In genomic region chr7:156833311-156833710, GRCh38 we compare ENCODE assay signal across 24 cellular contexts.
"Had no signal": no experiment of that assay in that cellular context is flagged by ENCODE, and none has a peak within 500 bp of the region (broad histone marks: within the 10 kb centered on the region; RNA-seq: fewer than 3 reads in every experiment).

No MANE protein-coding gene starts in this region.

- H3K4me1 ChIP-seq: esophagus muscularis mucosa, gastroesophageal sphincter, pancreas, right lobe of liver, thyroid gland had no signal

- H3K27me3 ChIP-seq: esophagus muscularis mucosa, foreskin keratinocyte, gastroesophageal sphincter, heart right ventricle, left lung, pancreas, right lobe of liver, stomach, thyroid gland had no signal

- DNase-seq: dermis blood vessel endothelial cell; effector memory CD4-positive, alpha-beta T cell; foreskin keratinocyte; glutamatergic neuron; heart right ventricle; hippocampal formation; left cardiac atrium; left lung; mesendoderm; naive thymus-derived CD8-positive, alpha-beta T cell; nephron progenitor cell; occipital lobe; pancreas; right lobe of liver; small intestine; stimulated activated CD4-positive, alpha-beta T cell treated with anti-CD3 and anti-CD28 coated beads, Interleukin-15, amount 100 ng/mL, for 24 hours; stimulated activated CD4-positive, alpha-beta T cell treated with anti-CD3 and anti-CD28 coated beads, Interleukin-2, amount 100 ng/mL, for 48 hours; stimulated activated naive CD4-positive, alpha-beta T cell treated with Interleukin-2 at 50 U/mL for 16 hours; stomach; thyroid gland; trophoblast cell had no signal

- H3K36me3 ChIP-seq: pancreas, right lobe of liver, thyroid gland had no signal

- H3K27ac ChIP-seq: coronary artery, esophagus muscularis mucosa, foreskin keratinocyte, gastroesophageal sphincter, heart right ventricle, pancreas, right lobe of liver, stomach, thyroid gland had no signal

- H3K4me3 ChIP-seq: coronary artery, esophagus muscularis mucosa, gastroesophageal sphincter, heart right ventricle, left lung, pancreas, right lobe of liver, stomach, thyroid gland had no signal

- H3K9me3 ChIP-seq: esophagus muscularis mucosa, gastroesophageal sphincter, heart right ventricle, left lung, pancreas, right lobe of liver, stomach, thyroid gland had no signal
